9 cellular contexts compared by ENCODE assay signal in genomic region chr17:38673714-38674012, GRCh38. TPM values are rescaled to one million over a fixed set of nuclear protein-coding genes. Genes with fewer than 3 reads are reported as not detected.
DNase-seq lines count a peak whose midpoint lies in the region; ATAC-seq, FAIRE-seq and TF ChIP-seq lines count a peak whose summit lies in the region.
"Had no signal": no experiment of that assay in that cellular context is flagged by ENCODE, and none has a peak within 500 bp of the region (broad histone marks: within the 10 kb centered on the region; RNA-seq: fewer than 3 reads in every experiment).

No MANE protein-coding gene starts in this region.

- no peaks in the 10 kb centered on the region for H3K9me3 Mint-ChIP-seq in activated T-helper 2 cell treated with anti-CD3 and anti-CD28 coated beads, Interferon-gamma antibody, Interleukin-2, Interleukin-4, amounts not matched to agents 10 μg/mL and 5 μg/mL and 100 μg/mL, durations not matched to agents 14 hours and 24 hours and 36 hours

- H3K36me3 ChIP-seq in ACC112 (ENCODE audit: insufficient read depth, low read length): no peaks in the 10 kb centered on the region
- no peaks in the 10 kb centered on the region for H3K36me3 ChIP-seq in GM12878 (ENCODE audit: control insufficient read depth in 2 of 2, insufficient read depth in 2 of 2, low read length in 1 of 2)
- H3K36me3 ChIP-seq: adrenal gland had no signal

- peak in 1 of 3 experiments; percentile 39; a peak in 2 of 6 replicates for TF ChIP-seq CTCF in GM12878 (IDR thresholded peaks at IDR 0.05 in 2 of 3, conservative IDR thresholded peaks at IDR 0.05 in 1 of 3; ENCODE audit: control insufficient read depth in 2 of 3, extremely low read depth in 1 of 3, insufficient read depth in 1 of 3, low read depth in 3 of 3, low read length in 3 of 3)

- H3K4me1 ChIP-seq in ACC112 (ENCODE audit: control insufficient read depth, insufficient read depth, low read length, unreplicated experiment) (peaks cover 17% of the 10 kb centered on the region), GM12878 (ENCODE audit: control insufficient read depth, insufficient read depth, low read length) (peaks cover 34% of the 10 kb centered on the region)

- H2AFZ ChIP-seq in ACC112 (ENCODE audit: low read length, unreplicated experiment): peak overlapping the region; percentile 73
- H2AFZ ChIP-seq in GM12878 (ENCODE audit: control insufficient read depth, low read depth, low read length): peak overlapping the region; percentile 0; the same call in 1 of the 2 replicates

- H3K4me3 Mint-ChIP-seq in activated T-helper 2 cell treated with anti-CD3 and anti-CD28 coated beads, Interferon-gamma antibody, Interleukin-2, Interleukin-4, amounts not matched to agents 10 μg/mL and 5 μg/mL and 100 μg/mL, durations not matched to agents 14 hours and 24 hours and 36 hours (ENCODE audit: low read depth): no peak overlapping the region

- ATAC-seq in GM21360 (IDR thresholded peaks at IDR 0.05; ENCODE audit: unreplicated experiment) (peak; percentile 5), GM12878 (no peak; the same call in 2 of the 3 replicates), HG02852 (IDR thresholded peaks at IDR 0.05; ENCODE audit: unreplicated experiment) (no peak)

- H3K27ac ChIP-seq in ACC112 (ENCODE audit: low read depth, low read length) (no peak overlapping the region), GM12878 (ENCODE audit: control insufficient read depth, insufficient read depth) (no peak overlapping the region)

- H3K79me2 ChIP-seq in ACC112 (ENCODE audit: control insufficient read depth, insufficient read depth, low read length, unreplicated experiment) (no peaks in the 10 kb centered on the region), GM12878 (ENCODE audit: control insufficient read depth, insufficient read depth, low read length) (peaks cover 2% of the 10 kb centered on the region; the same call in 1 of the 2 replicates)

- no peak overlapping the region for H3K27ac Mint-ChIP-seq in activated T-helper 2 cell treated with anti-CD3 and anti-CD28 coated beads, Interferon-gamma antibody, Interleukin-2, Interleukin-4, amounts not matched to agents 10 μg/mL and 5 μg/mL and 100 μg/mL, durations not matched to agents 14 hours and 24 hours and 36 hours

- H3K4me2 ChIP-seq in GM12878 (ENCODE audit: control insufficient read depth, insufficient read depth): peak overlapping the region; percentile 98

- RAD21 ChIA-PET in GM12878 (lab: Charles Lee; ENCODE audit: unreplicated experiment): no interaction called here

- no peak for TF ChIP-seq POLR2A in GM12878 (IDR thresholded peaks at IDR 0.05; ENCODE audit: low read depth, low read length)

- H3K27me3 ChIP-seq in ACC112 (ENCODE audit: insufficient read depth, low read length) (peaks cover 19% of the 10 kb centered on the region), GM12878 (replicated peaks in 1 of 2; ENCODE audit: control insufficient read depth in 2 of 2, insufficient read depth in 2 of 2, low read length in 1 of 2) (peaks cover 11 to 15% of the 10 kb centered on the region in 2 experiments; a peak in 3 of 4 replicates)

- TF ChIP-seq EP300 in GM12878 (IDR thresholded peaks at IDR 0.05; ENCODE audit: borderline replicate concordance in 1 of 2, control insufficient read depth in 1 of 2, low read depth in 2 of 2, low read length in 2 of 2): no peak

- H3K9me3 ChIP-seq in GM12878 (replicated peaks; ENCODE audit: control insufficient read depth, insufficient read depth, low read length): no peaks in the 10 kb centered on the region
- H3K9me3 ChIP-seq: adrenal gland had no signal

- intact Hi-C loops in GM12878 (cut with micrococcal nuclease; ENCODE audit: unreplicated experiment): loop anchor here (2.0 to 10.0 kb wide), 4 partner anchors 19 to 319 kb away; partner anchors contain the start of gene SOCS7
- intact Hi-C loops in activated T-helper 2 cell treated with anti-CD3 and anti-CD28 coated beads, Interferon-gamma antibody, Interleukin-2, Interleukin-4, amounts not matched to agents 10 μg/mL and 5 μg/mL and 100 μg/mL, durations not matched to agents 14 hours and 24 hours and 36 hours (cut with micrococcal nuclease): loop anchor here (2.0 kb wide), 1 partner anchor 79 kb away; the partner anchor contains the start of gene PSMB3

- peaks cover 4% of the 10 kb centered on the region; the same call in 1 of the 2 replicates for H4K20me1 ChIP-seq in GM12878 (ENCODE audit: control insufficient read depth, insufficient read depth)

- 1% methylated on average over 24 of the region's 40 CpGs for WGBS in GM12878 (ENCODE audit: insufficient coverage, insufficient replicate concordance, low lambda C conversion rate, missing lambda C conversion rate)

- TF ChIP-seq RAD21 in GM12878 (IDR thresholded peaks at IDR 0.05; ENCODE audit: insufficient read depth, low read depth, low read length): no peak

- DNase-seq in GM12878 (ENCODE audit: low read depth, low spot score) (no peak), lung microvascular endothelial cell (ENCODE audit: low read depth in 2 of 2) (peak; percentile 23 to 31), G401 (ENCODE audit: low spot score) (no peak)
- DNase-seq in activated T-helper 2 cell treated with anti-CD3 and anti-CD28 coated beads, Interferon-gamma antibody, Interleukin-2, Interleukin-4, amounts not matched to agents 10 μg/mL and 5 μg/mL and 100 μg/mL, durations not matched to agents 14 hours and 24 hours and 36 hours (ENCODE audit: low spot score): no peak
- DNase-seq in activated CD4-positive, alpha-beta T cell treated with anti-CD3 and anti-CD28 coated beads, Interleukin-2, amount 50 U/mL, for 1 hour: no peak

- H3K4me3 ChIP-seq in ACC112 (ENCODE audit: low read depth, low read length) (peak overlapping the region; percentile 83), GM12878 (peak overlapping the region; percentile 84)

- H3K9ac ChIP-seq in GM12878 (ENCODE audit: control insufficient read depth, insufficient read depth, low read length): peak overlapping the region; percentile 35; the same call in 1 of the 2 replicates

- POLR2A ChIA-PET in GM12878 (lab: Charles Lee): no interaction called here

- peaks cover 32% of the 10 kb centered on the region for H3K27me3 Mint-ChIP-seq in activated T-helper 2 cell treated with anti-CD3 and anti-CD28 coated beads, Interferon-gamma antibody, Interleukin-2, Interleukin-4, amounts not matched to agents 10 μg/mL and 5 μg/mL and 100 μg/mL, durations not matched to agents 14 hours and 24 hours and 36 hours (ENCODE audit: low read depth)

- peaks cover 37% of the 10 kb centered on the region for H3K4me1 Mint-ChIP-seq in activated T-helper 2 cell treated with anti-CD3 and anti-CD28 coated beads, Interferon-gamma antibody, Interleukin-2, Interleukin-4, amounts not matched to agents 10 μg/mL and 5 μg/mL and 100 μg/mL, durations not matched to agents 14 hours and 24 hours and 36 hours (ENCODE audit: low read depth)

- H3K36me3 Mint-ChIP-seq in activated T-helper 2 cell treated with anti-CD3 and anti-CD28 coated beads, Interferon-gamma antibody, Interleukin-2, Interleukin-4, amounts not matched to agents 10 μg/mL and 5 μg/mL and 100 μg/mL, durations not matched to agents 14 hours and 24 hours and 36 hours (ENCODE audit: low read depth): peaks cover 10% of the 10 kb centered on the region

- SMC1A ChIA-PET in GM12878 (lab: Charles Lee; ENCODE audit: uncharacterized antibody, unreplicated experiment): no interaction called here

- in situ Hi-C loops in GM12878 (cut with MboI): no loop called here
- in situ Hi-C loops in G401 (cut with HindIII; ENCODE audit: low sequenced_read_pairs): no loop called here

- CTCF ChIA-PET in GM12878 (lab: Yijun Ruan, JAX): interaction anchor here (0.7 to 9.0 kb wide), 3 partner anchors 33 to 62 kb away, joined by 3 to 170 read pairs (median 5); partner anchors contain the start of gene CISD3

- no peak for FAIRE-seq in GM12878 (lab: Jason Lieb, UNC)

- no TSS peak for BruUV-seq in GM12878 (replicated peaks; lab: Mats Ljungman, UMichigan)

RNA-seq across cellular contexts. Expression of gene EPOP, which starts 1.1 kb away (rescaled TPM):
- total RNA-seq in GM12878 (2013; cell fraction: nucleolus; rRNA removed): 2.3 and 2.9 TPM in 2 replicates
- total RNA-seq in GM12878 (2014; rRNA removed) (4.8 and 5.0 TPM in 2 replicates), GM12878 (2014; rRNA removed; fragmentation: Illumina TruSeq; extraction: Trizol) (3.3 and 3.6 TPM in 2 replicates), GM12878 (2021) (9.0 and 9.7 TPM in 2 replicates), lung microvascular endothelial cell (0.40 and 0.87 TPM in 2 replicates)
- polyA plus RNA-seq in GM12878 (2011; ENCODE audit: low read depth): 1.6 TPM
- polyA plus RNA-seq in GM12878 (2011; rRNA removed) (7.7 and 8.2 TPM in 2 replicates), GM12878 (2014; fragmentation: Illumina TruSeq; extraction: Trizol) (3.9 and 4.0 TPM in 2 replicates), GM12878 (2014; fragmentation: Nextera tagmentation; extraction: Ambion mirVana) (1 to 10 TPM in 1 of 2 experiments, under 1 TPM in 1; 0.53 to 1.4 TPM), GM12878 (2014; rRNA removed) (5.9 and 6.3 TPM in 2 replicates), GM12878 (2016; fragmentation: Nextera tagmentation; extraction: Ambion mirVana) (1 to 10 TPM; 1.6 to 2.2 TPM)
- 8.4 and 11.0 TPM in 2 replicates for polyA plus RNA-seq in GM12878 (2011; cell fraction: cytosol; rRNA removed)
- polyA plus RNA-seq in GM12878 (2011; cell fraction: nucleus; rRNA removed): 6.4 and 8.4 TPM in 2 replicates
- 5.3 and 5.8 TPM in 2 replicates for polyA plus RNA-seq in GM12878 (2012)
- polyA minus RNA-seq in GM12878 (2011; rRNA and poly(A)+ RNA removed): 5.6 and 8.5 TPM in 2 replicates
- 5.2 and 7.2 TPM in 2 replicates for polyA minus RNA-seq in GM12878 (2011; cell fraction: cytosol; rRNA and poly(A)+ RNA removed)
- 3.0 and 4.8 TPM in 2 replicates for polyA minus RNA-seq in GM12878 (2011; cell fraction: nucleus; rRNA and poly(A)+ RNA removed)
- total RNA-seq in activated T-helper 2 cell treated with anti-CD3 and anti-CD28 coated beads, Interferon-gamma antibody, Interleukin-2, Interleukin-4, amounts not matched to agents 10 μg/mL and 5 μg/mL and 100 μg/mL, durations not matched to agents 14 hours and 24 hours and 36 hours: 34.9 TPM in 2 replicates
- 46.5 and 50.5 TPM in 2 replicates for total RNA-seq in G401 (2014; rRNA removed; shearing (Covaris generic))

RNA-seq across cellular contexts. Expression of gene MLLT6, which starts 31.4 kb away (rescaled TPM):
- total RNA-seq in GM12878 (2013; cell fraction: nucleolus; rRNA removed): 281 and 323 TPM in 2 replicates
- total RNA-seq in GM12878 (2014; rRNA removed): 44.2 and 46.0 TPM in 2 replicates
- 29.0 and 31.2 TPM in 2 replicates for total RNA-seq in GM12878 (2014; rRNA removed; fragmentation: Illumina TruSeq; extraction: Trizol)
- total RNA-seq in GM12878 (2021): 89.0 and 105 TPM in 2 replicates
- polyA plus RNA-seq in GM12878 (2011; ENCODE audit: low read depth): 26.0 TPM
- polyA plus RNA-seq in GM12878 (2011; rRNA removed): 33.8 and 47.5 TPM in 2 replicates
- 31.7 and 44.9 TPM in 2 replicates for polyA plus RNA-seq in GM12878 (2011; cell fraction: cytosol; rRNA removed)
- polyA plus RNA-seq in GM12878 (2011; cell fraction: nucleus; rRNA removed): 244 and 265 TPM in 2 replicates
- polyA plus RNA-seq in GM12878 (2012): 55.5 and 60.9 TPM in 2 replicates
- 35.2 and 43.6 TPM in 2 replicates for polyA plus RNA-seq in GM12878 (2014; fragmentation: Illumina TruSeq; extraction: Trizol)
- 1 to 10 TPM; 4.8 to 4.9 TPM for polyA plus RNA-seq in GM12878 (2014; fragmentation: Nextera tagmentation; extraction: Ambion mirVana)
- 75.7 and 82.4 TPM in 2 replicates for polyA plus RNA-seq in GM12878 (2014; rRNA removed)
- 1 to 10 TPM; 7.2 to 8.2 TPM for polyA plus RNA-seq in GM12878 (2016; fragmentation: Nextera tagmentation; extraction: Ambion mirVana)
- polyA minus RNA-seq in GM12878 (2011; rRNA and poly(A)+ RNA removed): 59.4 and 104 TPM in 2 replicates
- polyA minus RNA-seq in GM12878 (2011; cell fraction: cytosol; rRNA and poly(A)+ RNA removed): 30.6 and 31.9 TPM in 2 replicates
- polyA minus RNA-seq in GM12878 (2011; cell fraction: nucleus; rRNA and poly(A)+ RNA removed): 72.8 and 128 TPM in 2 replicates
- 12.0 and 17.3 TPM in 2 replicates for total RNA-seq in lung microvascular endothelial cell
- total RNA-seq in activated T-helper 2 cell treated with anti-CD3 and anti-CD28 coated beads, Interferon-gamma antibody, Interleukin-2, Interleukin-4, amounts not matched to agents 10 μg/mL and 5 μg/mL and 100 μg/mL, durations not matched to agents 14 hours and 24 hours and 36 hours: 211 and 213 TPM in 2 replicates
- 21.8 and 30.6 TPM in 2 replicates for total RNA-seq in G401 (2014; rRNA removed; shearing (Covaris generic))

RNA-seq across cellular contexts. Expression of gene CISD3, which starts 56.5 kb away (rescaled TPM):
- 1.1 and 2.4 TPM in 2 replicates for total RNA-seq in GM12878 (2013; cell fraction: nucleolus; rRNA removed)
- total RNA-seq in GM12878 (2014; rRNA removed) (6.7 and 9.0 TPM in 2 replicates), GM12878 (2014; rRNA removed; fragmentation: Illumina TruSeq; extraction: Trizol) (4.3 and 7.3 TPM in 2 replicates), GM12878 (2021) (25.4 and 28.5 TPM in 2 replicates), lung microvascular endothelial cell (3.5 and 3.6 TPM in 2 replicates)
- 2.6 TPM for polyA plus RNA-seq in GM12878 (2011; ENCODE audit: low read depth)
- polyA plus RNA-seq in GM12878 (2011; rRNA removed) (3.9 and 6.0 TPM in 2 replicates), GM12878 (2014; fragmentation: Illumina TruSeq; extraction: Trizol) (2.9 and 4.3 TPM in 2 replicates), GM12878 (2014; fragmentation: Nextera tagmentation; extraction: Ambion mirVana) (1 to 10 TPM; 2.6 to 5.3 TPM), GM12878 (2014; rRNA removed) (23.5 and 24.1 TPM in 2 replicates), GM12878 (2016; fragmentation: Nextera tagmentation; extraction: Ambion mirVana) (10 to 100 TPM; 34.1 to 38.1 TPM)
- polyA plus RNA-seq in GM12878 (2011; cell fraction: cytosol; rRNA removed): 3.7 and 9.2 TPM in 2 replicates
- polyA plus RNA-seq in GM12878 (2011; cell fraction: nucleus; rRNA removed): 3.8 and 5.0 TPM in 2 replicates
- 5.9 and 6.7 TPM in 2 replicates for polyA plus RNA-seq in GM12878 (2012)
- 1.0 and 2.7 TPM in 2 replicates for polyA minus RNA-seq in GM12878 (2011; rRNA and poly(A)+ RNA removed)
- polyA minus RNA-seq in GM12878 (2011; cell fraction: cytosol; rRNA and poly(A)+ RNA removed): 0.83 and 1.1 TPM in 2 replicates
- polyA minus RNA-seq in GM12878 (2011; cell fraction: nucleus; rRNA and poly(A)+ RNA removed): 2.2 and 2.7 TPM in 2 replicates
- 32.2 and 37.0 TPM in 2 replicates for total RNA-seq in activated T-helper 2 cell treated with anti-CD3 and anti-CD28 coated beads, Interferon-gamma antibody, Interleukin-2, Interleukin-4, amounts not matched to agents 10 μg/mL and 5 μg/mL and 100 μg/mL, durations not matched to agents 14 hours and 24 hours and 36 hours
- total RNA-seq in G401 (2014; rRNA removed; shearing (Covaris generic)): 7.5 and 7.9 TPM in 2 replicates

Comparison
In these comparisons a context has a peak if more than half of its experiments do, and no peak if none do; other contexts are left out.
1. DNase-seq: peak in lung microvascular endothelial cell (2 of 2); none in GM12878 (single experiment), activated T-helper 2 cell treated with anti-CD3 and anti-CD28 coated beads, Interferon-gamma antibody, Interleukin-2, Interleukin-4, amounts not matched to agents 10 μg/mL and 5 μg/mL and 100 μg/mL, durations not matched to agents 14 hours and 24 hours and 36 hours (single experiment), G401 (single experiment) and activated CD4-positive, alpha-beta T cell treated with anti-CD3 and anti-CD28 coated beads, Interleukin-2, amount 50 U/mL, for 1 hour (single experiment).